ENCODE assay signal across 32 cellular contexts in the genomic region with DNA sequence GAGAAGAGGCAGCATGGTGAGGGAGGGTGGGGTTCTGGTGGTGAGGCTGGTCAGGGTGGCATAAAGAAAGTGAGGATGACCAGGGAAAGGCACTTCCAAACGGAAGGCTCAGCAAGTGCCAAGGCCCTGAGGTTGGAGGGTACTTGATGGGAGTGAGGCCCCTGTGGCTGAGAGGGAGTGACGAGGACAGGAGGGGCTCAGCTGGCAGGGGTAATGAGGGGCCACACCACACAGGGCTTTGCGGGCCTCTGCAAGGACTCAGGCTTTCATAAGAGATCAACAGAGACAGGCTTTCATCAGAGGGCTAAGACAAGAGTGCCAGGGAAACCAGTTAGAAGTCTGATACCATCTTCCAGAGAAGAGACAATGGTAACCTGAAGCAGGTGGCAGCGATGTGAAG. TPM values are rescaled to one million over a fixed set of nuclear protein-coding genes. Genes with fewer than 3 reads are reported as not detected.
"Had no signal": no experiment of that assay in that cellular context is flagged by ENCODE, and none has a peak within 500 bp of the region (broad histone marks: within the 10 kb centered on the region; RNA-seq: fewer than 3 reads in every experiment).

No MANE protein-coding gene starts in this region.

- H3K4me3 Mint-ChIP-seq: activated CD4-positive, alpha-beta memory T cell treated with anti-CD3 and anti-CD28 coated beads for 36 hours; activated CD4-positive, alpha-beta T cell treated with anti-CD3 and anti-CD28 coated beads, Interleukin-2, amount 10 ng/mL, durations not matched to agents 24 days and 14 days; activated T-cell treated with anti-CD3 and anti-CD28 coated beads, Interleukin-2, amount 50 U/mL, for 4 hours; activated T-helper 17 cell treated with anti-CD3 and anti-CD28 coated beads, Interleukin-2, amount 50 U/mL, for 72 hours; immature natural killer cell; memory B cell; stimulated activated naive B cell treated with anti-CD40 and anti-IgM and Interleukin-4, amounts not matched to agents 10 μg/mL and 1 μg/mL and 100 μg/mL, for 72 hours; T-helper 1 cell treated with Interleukin-12 subunit alpha and Interleukin-12 subunit beta and Interleukin-4 antibody, amounts not matched to agents 30 μg/mL and 1 μg/mL, for 36 hours had no signal

- H3K27me3 Mint-ChIP-seq: activated CD4-positive, alpha-beta memory T cell treated with anti-CD3 and anti-CD28 coated beads for 36 hours; activated CD4-positive, alpha-beta T cell treated with anti-CD3 and anti-CD28 coated beads, Interleukin-2, amount 10 ng/mL, durations not matched to agents 24 days and 14 days; activated T-helper 17 cell treated with anti-CD3 and anti-CD28 coated beads, Interleukin-2, amount 50 U/mL, for 72 hours; memory B cell; stimulated activated naive B cell treated with anti-CD40 and anti-IgM and Interleukin-4, amounts not matched to agents 10 μg/mL and 1 μg/mL and 100 μg/mL, for 72 hours had no signal

- H3K9me3 ChIP-seq: esophagus muscularis mucosa, heart left ventricle, stomach, thyroid gland, upper lobe of right lung had no signal

- H3K4me3 ChIP-seq: esophagus muscularis mucosa, heart left ventricle, skin epidermis, stomach, thyroid gland, upper lobe of right lung had no signal

- ATAC-seq: activated T-cell treated with anti-CD3 and anti-CD28 coated beads, Interleukin-2, amount 50 U/mL, for 4 hours; activated T-helper 17 cell treated with anti-CD3 and anti-CD28 coated beads, Interleukin-2, amount 50 U/mL, for 72 hours; foreskin keratinocyte; heart left ventricle; left colon; naive thymus-derived CD4-positive, alpha-beta T cell; stimulated activated naive B cell treated with anti-CD40 and anti-IgM and Interleukin-4, amounts not matched to agents 10 μg/mL and 1 μg/mL and 100 μg/mL, for 72 hours had no signal

- H3K27ac Mint-ChIP-seq: activated CD4-positive, alpha-beta memory T cell treated with anti-CD3 and anti-CD28 coated beads for 36 hours; activated CD4-positive, alpha-beta T cell treated with anti-CD3 and anti-CD28 coated beads, Interleukin-2, amount 10 ng/mL, durations not matched to agents 24 days and 14 days; activated T-helper 17 cell treated with anti-CD3 and anti-CD28 coated beads, Interleukin-2, amount 50 U/mL, for 72 hours; memory B cell; naive thymus-derived CD4-positive, alpha-beta T cell; stimulated activated naive B cell treated with anti-CD40 and anti-IgM and Interleukin-4, amounts not matched to agents 10 μg/mL and 1 μg/mL and 100 μg/mL, for 72 hours; T-helper 1 cell treated with Interleukin-12 subunit alpha and Interleukin-12 subunit beta and Interleukin-4 antibody, amounts not matched to agents 30 μg/mL and 1 μg/mL, for 36 hours had no signal

- H3K27ac ChIP-seq: brain microvascular endothelial cell, esophagus muscularis mucosa, foreskin keratinocyte, heart left ventricle, skin epidermis, stomach, thyroid gland, upper lobe of right lung had no signal

- H3K27me3 ChIP-seq: brain microvascular endothelial cell, esophagus muscularis mucosa, foreskin keratinocyte, heart left ventricle, stomach, thyroid gland, upper lobe of right lung had no signal

- FAIRE-seq: astrocyte, kidney had no signal

- H3K4me1 ChIP-seq: foreskin keratinocyte, heart left ventricle, stomach, thyroid gland, upper lobe of right lung had no signal

- DNase-seq: activated CD4-positive, alpha-beta memory T cell treated with anti-CD3 and anti-CD28 coated beads for 36 hours; activated CD4-positive, alpha-beta T cell treated with anti-CD3 and anti-CD28 coated beads, Interleukin-2, amount 10 ng/mL, durations not matched to agents 24 days and 14 days; activated CD4-positive, CD25-positive, alpha-beta regulatory T cell treated with anti-CD3 and anti-CD28 coated beads, Interleukin-2, amount 50 U/mL, for 72 hours; activated gamma-delta T cell treated with Interleukin-2 at 50 U/mL for 16 hours; activated naive CD4-positive, alpha-beta T cell treated with anti-CD3 and anti-CD28 coated beads, Interleukin-2, amount 50 U/mL, for 16 hours; activated T-cell treated with anti-CD3 and anti-CD28 coated beads, Interleukin-2, amount 50 U/mL, for 4 hours; amniotic stem cell; brain microvascular endothelial cell; cortex of kidney; foreskin keratinocyte; hypothalamus; immature natural killer cell; kidney; left colon; midbrain; naive thymus-derived CD4-positive, alpha-beta T cell; stimulated activated CD4-positive, alpha-beta T cell treated with anti-CD3 and anti-CD28 coated beads, Interleukin-4, amount 100 ng/mL, for 24 hours; stimulated activated naive B cell treated with anti-CD40 and anti-IgM and Interleukin-4, amounts not matched to agents 10 μg/mL and 1 μg/mL and 100 μg/mL, for 72 hours; stomach; thyroid gland; upper lobe of right lung had no signal

- H3K4me1 Mint-ChIP-seq: activated CD4-positive, alpha-beta T cell treated with anti-CD3 and anti-CD28 coated beads, Interleukin-2, amount 10 ng/mL, durations not matched to agents 24 days and 14 days; activated T-helper 17 cell treated with anti-CD3 and anti-CD28 coated beads, Interleukin-2, amount 50 U/mL, for 72 hours; memory B cell had no signal

- H3K9me3 Mint-ChIP-seq: activated CD4-positive, alpha-beta memory T cell treated with anti-CD3 and anti-CD28 coated beads for 36 hours; activated CD4-positive, alpha-beta T cell treated with anti-CD3 and anti-CD28 coated beads, Interleukin-2, amount 10 ng/mL, durations not matched to agents 24 days and 14 days; activated T-cell treated with anti-CD3 and anti-CD28 coated beads, Interleukin-2, amount 50 U/mL, for 4 hours; activated T-helper 17 cell treated with anti-CD3 and anti-CD28 coated beads, Interleukin-2, amount 50 U/mL, for 72 hours; immature natural killer cell; memory B cell; naive thymus-derived CD4-positive, alpha-beta T cell; stimulated activated naive B cell treated with anti-CD40 and anti-IgM and Interleukin-4, amounts not matched to agents 10 μg/mL and 1 μg/mL and 100 μg/mL, for 72 hours; T-helper 1 cell treated with Interleukin-12 subunit alpha and Interleukin-12 subunit beta and Interleukin-4 antibody, amounts not matched to agents 30 μg/mL and 1 μg/mL, for 36 hours had no signal

RNA-seq across cellular contexts. Expression of gene WDR38, which starts 32.3 kb away (rescaled TPM):
- total RNA-seq: activated CD4-positive, alpha-beta memory T cell treated with anti-CD3 and anti-CD28 coated beads for 36 hours; activated CD4-positive, alpha-beta T cell treated with anti-CD3 and anti-CD28 coated beads, Interleukin-2, amount 10 ng/mL, durations not matched to agents 24 days and 14 days; activated T-cell treated with anti-CD3 and anti-CD28 coated beads, Interleukin-2, amount 50 U/mL, for 4 hours; activated T-helper 17 cell treated with anti-CD3 and anti-CD28 coated beads, Interleukin-2, amount 50 U/mL, for 72 hours; astrocyte; cardiac septum; foreskin keratinocyte; heart left ventricle; left colon; lower leg skin; naive thymus-derived CD4-positive, alpha-beta T cell; renal cortical epithelial cell; sciatic nerve; stomach; upper lobe of right lung had no signal
- polyA plus RNA-seq: foreskin keratinocyte; immature natural killer cell; naive thymus-derived CD4-positive, alpha-beta T cell; stomach had no signal
